ENCODE assay signal across 23 cellular contexts in genomic region chr11:131875611-131876010, GRCh38.
DNase-seq lines count a peak whose midpoint lies in the region; ATAC-seq and TF ChIP-seq lines count a peak whose summit lies in the region.
"Had no signal": no experiment of that assay in that cellular context is flagged by ENCODE, and none has a peak within 500 bp of the region (broad histone marks: within the 10 kb centered on the region; RNA-seq: fewer than 3 reads in every experiment).

No MANE protein-coding gene starts in this region.

- CTCF ChIA-PET in Caco-2 (lab: Charles Lee) = no interaction called here

- H3K36me3 ChIP-seq in heart right ventricle = no peaks in the 10 kb centered on the region
- H3K36me3 ChIP-seq in Caco-2 (ENCODE audit: control insufficient read depth, insufficient read depth, low read length) = no peaks in the 10 kb centered on the region
- H3K36me3 ChIP-seq: BLaER1 treated with 17β-estradiol and CSF1 and Interleukin-3, amounts not matched to agents 10 nM and 100 nM; ovary; WERI-Rb-1 had no signal

- peak overlapping the region in 1 of 10 donors; percentile 4 for H3K27ac ChIP-seq in heart right ventricle
- H3K27ac ChIP-seq: BLaER1 treated with 17β-estradiol and CSF1 and Interleukin-3, amounts not matched to agents 10 nM and 100 nM; hepatocyte; ovary; SK-N-MC; skin epidermis; WERI-Rb-1 had no signal

- H3K4me3 Mint-ChIP-seq in Caco-2 (ENCODE audit: unreplicated experiment) = no peak overlapping the region
- H3K4me3 Mint-ChIP-seq: activated CD4-positive, alpha-beta T cell treated with anti-CD3 and anti-CD28 coated beads, Interleukin-2, amount 10 ng/mL, durations not matched to agents 7 days and 5 days; activated naive CD4-positive, alpha-beta T cell treated with anti-CD3 and anti-CD28 coated beads, Interleukin-2, amount 10 ng/mL, durations not matched to agents 7 days and 5 days; activated T-cell treated with anti-CD3 and anti-CD28 coated beads, Interleukin-2, amount 50 U/mL, for 72 hours; dendritic cell treated with granulocyte-macrophage colony-stimulating factor and Interleukin-4, amounts not matched to agents 40 ng/mL and 50 ng/mL, for 4 days; natural killer cell treated with Interleukin-12 subunit alpha and Interleukin-12 subunit beta and Interleukin-15 and Interleukin-18, amount 100 ng/mL, for 72 hours had no signal

- H3K4me1 ChIP-seq in heart right ventricle = no peaks in the 10 kb centered on the region
- no peaks in the 10 kb centered on the region for H3K4me1 ChIP-seq in Caco-2

- 53 to 69% methylated on average over 5 of the region's 5 CpGs for WGBS in heart right ventricle, 2 donors

- H3K9me3 Mint-ChIP-seq in Caco-2 (ENCODE audit: unreplicated experiment) = no peaks in the 10 kb centered on the region
- H3K9me3 Mint-ChIP-seq: activated naive CD4-positive, alpha-beta T cell treated with anti-CD3 and anti-CD28 coated beads, Interleukin-2, amount 10 ng/mL, durations not matched to agents 7 days and 5 days; dendritic cell treated with granulocyte-macrophage colony-stimulating factor and Interleukin-4, amounts not matched to agents 40 ng/mL and 50 ng/mL, for 4 days had no signal

- H3K4me3 ChIP-seq in AG10803 (ENCODE audit: low read length) = no peak overlapping the region
- H3K4me3 ChIP-seq in cardiac fibroblast (replicated peaks in 1 of 2; ENCODE audit: low read depth in 2 of 2, low read length in 2 of 2) = no peak overlapping the region
- no peak overlapping the region for H3K4me3 ChIP-seq in heart right ventricle
- no peak overlapping the region for H3K4me3 ChIP-seq in Caco-2 (ENCODE audit: low read depth, low read length)
- H3K4me3 ChIP-seq: BLaER1 treated with 17β-estradiol and CSF1 and Interleukin-3, amounts not matched to agents 10 nM and 100 nM; hepatocyte; ovary; SK-N-MC; skin epidermis had no signal

- no peaks in the 10 kb centered on the region for H3K4me1 Mint-ChIP-seq in Caco-2 (ENCODE audit: low read depth, unreplicated experiment)
- H3K4me1 Mint-ChIP-seq: activated CD4-positive, alpha-beta T cell treated with anti-CD3 and anti-CD28 coated beads, Interleukin-2, amount 10 ng/mL, durations not matched to agents 7 days and 5 days; activated naive CD4-positive, alpha-beta T cell treated with anti-CD3 and anti-CD28 coated beads, Interleukin-2, amount 10 ng/mL, durations not matched to agents 7 days and 5 days had no signal

- intact Hi-C loops in heart right ventricle (cut with DNase I) (no loop called here), Caco-2 (cut with micrococcal nuclease; ENCODE audit: unreplicated experiment) (no loop called here)

- no peaks in the 10 kb centered on the region for H3K36me3 Mint-ChIP-seq in Caco-2 (ENCODE audit: insufficient read depth, unreplicated experiment)
- H3K36me3 Mint-ChIP-seq: activated naive CD4-positive, alpha-beta T cell treated with anti-CD3 and anti-CD28 coated beads, Interleukin-2, amount 10 ng/mL, durations not matched to agents 7 days and 5 days; natural killer cell treated with Interleukin-12 subunit alpha and Interleukin-12 subunit beta and Interleukin-15 and Interleukin-18, amount 100 ng/mL, for 72 hours had no signal

- H3K27me3 Mint-ChIP-seq in Caco-2 (ENCODE audit: insufficient read depth, unreplicated experiment) = peaks cover 12% of the 10 kb centered on the region
- H3K27me3 Mint-ChIP-seq: activated CD4-positive, alpha-beta T cell treated with anti-CD3 and anti-CD28 coated beads, Interleukin-2, amount 10 ng/mL, durations not matched to agents 7 days and 5 days; activated naive CD4-positive, alpha-beta T cell treated with anti-CD3 and anti-CD28 coated beads, Interleukin-2, amount 10 ng/mL, durations not matched to agents 7 days and 5 days; natural killer cell treated with Interleukin-12 subunit alpha and Interleukin-12 subunit beta and Interleukin-15 and Interleukin-18, amount 100 ng/mL, for 72 hours had no signal

- H3K27me3 ChIP-seq in heart right ventricle (peaks cover 0 to 13% (median 0%) of the 10 kb centered on the region in 7 donors), Caco-2 (replicated peaks; ENCODE audit: control insufficient read depth, insufficient read depth, low read length) (no peaks in the 10 kb centered on the region)
- H3K27me3 ChIP-seq: BLaER1 treated with 17β-estradiol and CSF1 and Interleukin-3, amounts not matched to agents 10 nM and 100 nM; ovary had no signal

- TF ChIP-seq CTCF in AG10803 (conservative IDR thresholded peaks at IDR 0.05; ENCODE audit: low read length) (no peak), cardiac fibroblast (IDR thresholded peaks at IDR 0.05; ENCODE audit: low read depth, low read length) (no peak), heart right ventricle (IDR thresholded peaks at IDR 0.05) (no peak), Caco-2 (IDR thresholded peaks at IDR 0.05; ENCODE audit: insufficient read depth in 1 of 2, low read depth in 1 of 2, low read length in 1 of 2, severe bottlenecking in 1 of 2, unreplicated experiment in 1 of 2) (no peak)

- POLR2A ChIA-PET in Caco-2 (lab: Charles Lee) = no interaction called here

- no peak overlapping the region for H3K27ac Mint-ChIP-seq in Caco-2 (ENCODE audit: unreplicated experiment)
- H3K27ac Mint-ChIP-seq: activated CD4-positive, alpha-beta T cell treated with anti-CD3 and anti-CD28 coated beads, Interleukin-2, amount 10 ng/mL, durations not matched to agents 7 days and 5 days; activated naive CD4-positive, alpha-beta T cell treated with anti-CD3 and anti-CD28 coated beads, Interleukin-2, amount 10 ng/mL, durations not matched to agents 7 days and 5 days; activated T-cell treated with anti-CD3 and anti-CD28 coated beads, Interleukin-2, amount 50 U/mL, for 72 hours; dendritic cell treated with granulocyte-macrophage colony-stimulating factor and Interleukin-4, amounts not matched to agents 40 ng/mL and 50 ng/mL, for 4 days; natural killer cell treated with Interleukin-12 subunit alpha and Interleukin-12 subunit beta and Interleukin-15 and Interleukin-18, amount 100 ng/mL, for 72 hours had no signal

- H3K9me3 ChIP-seq in heart right ventricle (no peaks in the 10 kb centered on the region), Caco-2 (no peaks in the 10 kb centered on the region)
- H3K9me3 ChIP-seq: BLaER1 treated with 17β-estradiol and CSF1 and Interleukin-3, amounts not matched to agents 10 nM and 100 nM; ovary had no signal

- no TSS peak for BruUV-seq in Caco-2 (replicated peaks; lab: Mats Ljungman, UMichigan)

- DNase-seq in AG10803 (ENCODE audit: low read depth) (peak; percentile 38), cardiac fibroblast (ENCODE audit: low read depth in 2 of 2) (peak; percentile 27 to 64), heart right ventricle (no peak), pons (ENCODE audit: low spot score) (peak; percentile 27), HuH-7.5 (ENCODE audit: low spot score) (no peak), NCI-H2081 (lab: John Stamatoyannopoulos, UW) (no peak), Caco-2 (no peak)
- DNase-seq: activated CD4-positive, alpha-beta T cell treated with anti-CD3 and anti-CD28 coated beads, Interleukin-2, amount 10 ng/mL, durations not matched to agents 7 days and 5 days; activated naive CD4-positive, alpha-beta T cell treated with anti-CD3 and anti-CD28 coated beads, Interleukin-2, amount 10 ng/mL, durations not matched to agents 7 days and 5 days; activated T-cell treated with anti-CD3 and anti-CD28 coated beads, Interleukin-2, amount 50 U/mL, for 72 hours; DND-41; NCI-H146; NCI-H510A; ovary; stimulated activated CD4-positive, alpha-beta T cell treated with anti-CD3 and anti-CD28 coated beads, Interleukin-1b, Interleukin-23, amount 100 ng/mL, for 48 hours; WERI-Rb-1 had no signal

- ATAC-seq in heart right ventricle (peak in 5 of 8 donors; percentile 27 to 92 (median 63)), GM18858 (IDR thresholded peaks at IDR 0.05; ENCODE audit: unreplicated experiment) (no peak)
- ATAC-seq: activated T-cell treated with anti-CD3 and anti-CD28 coated beads, Interleukin-2, amount 50 U/mL, for 72 hours; natural killer cell treated with Interleukin-12 subunit alpha and Interleukin-12 subunit beta and Interleukin-15 and Interleukin-18, amount 100 ng/mL, for 72 hours had no signal

Comparison
In these comparisons a context has a peak if more than half of its experiments do, and no peak if none do; other contexts are left out.
1. DNase-seq: peak in AG10803 (single experiment), cardiac fibroblast (2 of 2) and pons (single experiment); none in heart right ventricle (0 of 2), HuH-7.5 (single experiment), NCI-H2081 (0 of 2) and Caco-2 (0 of 2).